Comparison of ENCODE assay signal across 8 cellular contexts in the genomic region with DNA sequence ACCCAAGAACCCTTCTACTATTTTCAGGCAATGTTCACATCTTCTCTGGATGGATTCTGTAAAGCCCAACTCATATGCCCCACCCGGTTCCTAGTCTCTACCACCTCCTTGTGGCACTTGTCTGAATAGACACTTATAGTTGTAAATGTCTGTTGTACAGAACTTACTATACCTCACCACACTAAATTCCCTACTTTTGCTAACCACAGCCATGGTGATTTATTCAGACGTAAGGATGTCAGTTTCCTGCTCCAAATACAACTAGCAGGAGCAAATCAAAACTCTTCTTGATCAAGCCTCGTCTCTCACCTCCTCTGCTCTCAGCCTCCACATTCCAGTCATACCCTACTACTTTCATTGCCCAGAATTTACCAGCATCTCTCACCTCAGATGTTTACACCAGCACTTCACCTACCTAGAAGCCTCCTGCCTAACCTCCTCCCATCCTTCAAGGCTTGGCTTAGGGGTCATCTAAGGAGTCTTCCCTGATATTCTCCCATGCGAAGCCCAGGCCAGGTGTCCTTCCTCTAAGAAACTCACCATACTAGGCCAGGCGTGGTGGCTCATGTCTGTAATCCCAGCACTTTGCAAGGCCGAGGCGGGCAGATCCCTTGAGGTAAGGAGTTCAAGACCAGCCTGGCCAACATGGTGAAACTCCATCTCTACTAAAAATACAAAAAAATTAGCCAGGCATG.
DNase-seq lines count a peak whose midpoint lies in the region; ATAC-seq, FAIRE-seq and TF ChIP-seq lines count a peak whose summit lies in the region.

No MANE protein-coding gene starts in this region.

- TF ChIP-seq POLR2A in GM12878 (IDR thresholded peaks at IDR 0.05; ENCODE audit: low read depth, low read length) (no peak), transverse colon (IDR thresholded peaks at IDR 0.05) (no peak)

- TF ChIP-seq CTCF in GM12878 (IDR thresholded peaks at IDR 0.05 in 2 of 3, conservative IDR thresholded peaks at IDR 0.05 in 1 of 3; ENCODE audit: control insufficient read depth in 2 of 3, extremely low read depth in 1 of 3, insufficient read depth in 1 of 3, low read depth in 3 of 3, low read length in 3 of 3) (peak; percentile 69 to 74 (median 70)), transverse colon (IDR thresholded peaks at IDR 0.05) (peak; percentile 50 to 78 (median 60))

- peak overlapping the region; percentile 80 for H3K9ac ChIP-seq in GM12878 (ENCODE audit: control insufficient read depth, insufficient read depth, low read length)

- TF ChIP-seq EP300 in GM12878 (IDR thresholded peaks at IDR 0.05; ENCODE audit: borderline replicate concordance in 1 of 2, control insufficient read depth in 1 of 2, low read depth in 2 of 2, low read length in 2 of 2) (no peak), transverse colon (IDR thresholded peaks at IDR 0.05; ENCODE audit: low read depth) (no peak)

- H3K27me3 ChIP-seq in H7 (ENCODE audit: control insufficient read depth, insufficient read depth, low read length) = no peaks in the 10 kb centered on the region
- no peaks in the 10 kb centered on the region for H3K27me3 ChIP-seq in GM12878 (replicated peaks in 1 of 2; ENCODE audit: control insufficient read depth in 2 of 2, insufficient read depth in 2 of 2, low read length in 1 of 2)
- no peaks in the 10 kb centered on the region for H3K27me3 ChIP-seq in transverse colon

- 29% methylated on average over 7 of the region's 7 CpGs for WGBS in GM12878 (ENCODE audit: insufficient coverage, insufficient replicate concordance, low lambda C conversion rate, missing lambda C conversion rate)
- 43 to 69% methylated on average over 2 to 7 of the region's 7 CpGs for WGBS in transverse colon (ENCODE audit: low coverage in 1 of 2), 2 donors

- peak; percentile 92 for TF ChIP-seq RAD21 in GM12878 (IDR thresholded peaks at IDR 0.05; ENCODE audit: insufficient read depth, low read depth, low read length)

- no peaks in the 10 kb centered on the region for H3K36me3 ChIP-seq in H7 (replicated peaks; ENCODE audit: control insufficient read depth, insufficient read depth, low read length)
- no peaks in the 10 kb centered on the region; a peak in 1 of 4 replicates for H3K36me3 ChIP-seq in GM12878 (ENCODE audit: control insufficient read depth in 2 of 2, insufficient read depth in 2 of 2, low read length in 1 of 2)
- no peaks in the 10 kb centered on the region for H3K36me3 ChIP-seq in transverse colon

- peaks cover 83% of the 10 kb centered on the region for H3K79me2 ChIP-seq in GM12878 (ENCODE audit: control insufficient read depth, insufficient read depth, low read length)

- no peaks in the 10 kb centered on the region; the same call in 1 of the 2 replicates for H4K20me1 ChIP-seq in GM12878 (ENCODE audit: control insufficient read depth, insufficient read depth)

- H3K27ac ChIP-seq in GM12878 (ENCODE audit: control insufficient read depth, insufficient read depth) (peak overlapping the region; percentile 98), transverse colon (no peak overlapping the region)

- no peak overlapping the region for H2AFZ ChIP-seq in GM12878 (ENCODE audit: control insufficient read depth, low read depth, low read length)

- H3K9me3 ChIP-seq in GM12878 (replicated peaks; ENCODE audit: control insufficient read depth, insufficient read depth, low read length) (no peaks in the 10 kb centered on the region), transverse colon (no peaks in the 10 kb centered on the region)

- SMC1A ChIA-PET in GM12878 (lab: Charles Lee; ENCODE audit: uncharacterized antibody, unreplicated experiment) = interaction anchor here (0.8 to 14.6 kb wide), 13 partner anchors 17 to 224 kb away, joined by 3 to 251 read pairs (median 6); partner anchors contain the start of gene MAPKAP1

- RAD21 ChIA-PET in GM12878 (lab: Charles Lee; ENCODE audit: unreplicated experiment) = interaction anchor here (1.0 to 8.8 kb wide), 22 partner anchors 15 to 249 kb away, joined by 3 to 237 read pairs (median 6); partner anchors contain the start of gene MAPKAP1

- in situ Hi-C loops in GM12878 (cut with MboI) = loop anchor here (5.0 to 25.0 kb wide), 2 partner anchors 74 to 1419 kb away; no protein-coding TSS in a partner anchor
- in situ Hi-C loops in transverse colon (cut with MboI; ENCODE audit: low pct_ligation_motif_present in 1 of 4, low pct_unique_long_range_greater_than_20kb in 1 of 4, low sequenced_read_pairs in 3 of 4) = loop anchor here in 3 of 4 donors (10.0 to 25.0 kb wide), 2 partner anchors 77 to 219 kb away; no protein-coding TSS in a partner anchor

- H3K4me2 ChIP-seq in GM12878 (ENCODE audit: control insufficient read depth, insufficient read depth) = peak overlapping the region; percentile 85

- peak; percentile 49 for ATAC-seq in GM12878
- ATAC-seq in HG03432 (IDR thresholded peaks at IDR 0.05; ENCODE audit: unreplicated experiment) = no peak

- POLR2A ChIA-PET in GM12878 (lab: Charles Lee) = interaction anchor here (0.8 to 1.9 kb wide), 2 partner anchors 75 to 224 kb away, joined by 3 to 17 read pairs; partner anchors contain the start of gene MAPKAP1

- FAIRE-seq in GM12878 (lab: Jason Lieb, UNC) = no peak

- H3K4me1 ChIP-seq in GM12878 (ENCODE audit: control insufficient read depth, insufficient read depth, low read length) (peaks cover 75% of the 10 kb centered on the region), transverse colon (peaks cover 17 to 34% (median 24%) of the 10 kb centered on the region in 4 donors)

- DNase-seq in DMS114 treated with DMSO at 0.1 percent for 48 hours (lab: John Stamatoyannopoulos, UW; ENCODE audit: unreplicated experiment) (peak; percentile 13), H7 (peak; percentile 64), NOMO-1 treated with DMSO at 0.1 percent for 48 hours (lab: John Stamatoyannopoulos, UW; ENCODE audit: unreplicated experiment) (peak; percentile 65), GM12878 (ENCODE audit: low read depth, low spot score) (no peak), kidney glomerular epithelial cell (lab: John Stamatoyannopoulos, UW) (peak; percentile 34), transverse colon (peak; percentile 20), globus pallidus (ENCODE audit: low spot score) (no peak)

- intact Hi-C loops in GM12878 (cut with micrococcal nuclease; ENCODE audit: unreplicated experiment) (loop anchor here (1.0 to 10.0 kb wide), 9 partner anchors 15 to 767 kb away; partner anchors contain the start of genes ARPC5L and RPL35), transverse colon (cut with DNase I; ENCODE audit: low total_unique reads) (loop anchor here (5.0 kb wide), 1 partner anchor 224 kb away; no protein-coding TSS in a partner anchor)

- BruUV-seq in GM12878 (replicated peaks; lab: Mats Ljungman, UMichigan) = TSS peak; percentile 78

- CTCF ChIA-PET in GM12878 (lab: Yijun Ruan, JAX) = interaction anchor here (0.6 to 5.0 kb wide), 17 partner anchors 13 to 224 kb away, joined by 3 to 60 read pairs (median 5); no protein-coding TSS in a partner anchor

- H3K4me3 ChIP-seq in H7 (ENCODE audit: insufficient read depth, low read depth, low read length) = no peak overlapping the region
- H3K4me3 ChIP-seq in GM12878 = peak overlapping the region; percentile 32; the same call in 1 of the 2 replicates
- no peak overlapping the region for H3K4me3 ChIP-seq in transverse colon

TF ChIP-seq in GM12878, 131 proteins besides CTCF, POLR2A, EP300 and RAD21 (continues in another document):
- TF ChIP-seq SIX5 (IDR thresholded peaks at IDR 0.05; ENCODE audit: low read depth, low read length, severe bottlenecking) = no peak
- no peak for TF ChIP-seq TBL1XR1 (IDR thresholded peaks at IDR 0.05; ENCODE audit: low read depth, low read length)
- TF ChIP-seq DPF2 (IDR thresholded peaks at IDR 0.05) = no peak
- no peak for TF ChIP-seq E2F8 (IDR thresholded peaks at IDR 0.05; ENCODE audit: low read depth, partially characterized antibody)
- TF ChIP-seq KLF5 (IDR thresholded peaks at IDR 0.05; ENCODE audit: partially characterized antibody) = no peak
- TF ChIP-seq IKZF2 (IDR thresholded peaks at IDR 0.05) = no peak
- 0 out of 2 replicates have a peak, but pooled peaks have one; percentile 21 for TF ChIP-seq RB1 (IDR thresholded peaks at IDR 0.05; ENCODE audit: borderline replicate concordance)
- peak; percentile 22; the same call in 1 of the 2 replicates for TF ChIP-seq BACH1 (IDR thresholded peaks at IDR 0.05; ENCODE audit: borderline replicate concordance)
- TF ChIP-seq POLR2AphosphoS2 (IDR thresholded peaks at IDR 0.05; ENCODE audit: low read depth, low read length) = no peak
- no peak for TF ChIP-seq BMI1 (IDR thresholded peaks at IDR 0.05; ENCODE audit: borderline replicate concordance)
- no peak; the same call in 1 of the 2 replicates for TF ChIP-seq SMARCA5 (IDR thresholded peaks at IDR 0.05)
- TF ChIP-seq CREM (IDR thresholded peaks at IDR 0.05; ENCODE audit: low read depth) = no peak
- no peak for TF ChIP-seq EED (IDR thresholded peaks at IDR 0.05; ENCODE audit: low read depth)
- TF ChIP-seq YY1 (IDR thresholded peaks at IDR 0.05; ENCODE audit: low read depth, low read length) = 0 out of 2 replicates have a peak, but pooled peaks have one; percentile 29

Comparison
In these comparisons a context has a peak if more than half of its experiments do, and no peak if none do; other contexts are left out.
1. DNase-seq: peak in DMS114 treated with DMSO at 0.1 percent for 48 hours (single experiment), H7 (single experiment), NOMO-1 treated with DMSO at 0.1 percent for 48 hours (single experiment), kidney glomerular epithelial cell (single experiment) and transverse colon (single experiment); none in GM12878 (single experiment) and globus pallidus (single experiment).